In the genomic region with DNA sequence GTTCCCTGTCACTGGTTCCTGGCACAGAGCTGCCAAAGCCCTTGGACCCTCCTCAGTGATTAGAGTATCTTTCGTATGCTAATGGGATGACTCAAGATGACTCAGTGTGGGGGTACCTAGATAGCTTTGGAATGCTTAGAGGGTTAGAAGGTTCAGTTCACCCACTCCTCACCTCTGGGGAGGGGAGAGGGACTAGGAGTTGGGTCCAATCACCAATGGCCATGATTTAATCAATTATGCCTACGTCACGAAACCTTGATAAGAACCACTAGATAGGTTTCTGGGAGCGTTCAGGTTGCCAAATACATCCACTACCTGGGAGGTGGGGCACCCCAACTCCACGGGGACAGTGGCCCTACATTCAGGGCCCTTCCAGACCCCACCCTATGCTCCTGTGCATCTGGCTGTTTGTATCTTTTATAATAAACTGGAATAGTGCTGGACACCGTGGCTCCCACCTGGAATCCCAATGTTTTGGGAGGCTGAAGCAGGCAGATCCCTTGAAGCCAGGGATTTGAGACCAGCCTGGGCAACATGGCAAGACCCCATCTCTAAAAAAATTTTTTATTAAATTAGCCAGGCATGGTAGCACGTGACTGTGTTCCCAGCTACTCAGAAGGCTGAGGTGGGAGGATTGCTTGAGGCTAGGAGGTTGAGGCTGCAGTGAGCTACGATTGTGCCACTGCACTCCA, we compare ENCODE assay signal across 19 cellular contexts. TPM values are rescaled to one million over a fixed set of nuclear protein-coding genes. Genes with fewer than 3 reads are reported as not detected.
DNase-seq lines count a peak whose midpoint lies in the region; ATAC-seq lines count a peak whose summit lies in the region.
"Had no signal": no experiment of that assay in that cellular context is flagged by ENCODE, and none has a peak within 500 bp of the region (broad histone marks: within the 10 kb centered on the region; RNA-seq: fewer than 3 reads in every experiment).

No MANE protein-coding gene starts in this region.

- H3K4me3 Mint-ChIP-seq in stimulated activated naive CD8-positive, alpha-beta T cell treated with anti-CD3 and anti-CD28 coated beads, Interleukin-15, amount 100 ng/mL, for 72 hours = no peak overlapping the region
- no peak overlapping the region for H3K4me3 Mint-ChIP-seq in T-helper 2 cell treated with Interferon-gamma antibody and Interleukin-4, amounts not matched to agents 5 μg/mL and 100 μg/mL, for 36 hours
- no peak overlapping the region for H3K4me3 Mint-ChIP-seq in activated CD8-positive, alpha-beta memory T cell treated with anti-CD3 and anti-CD28 coated beads, Interleukin-2, amount 10 ng/mL, durations not matched to agents 7 days and 5 days
- H3K4me3 Mint-ChIP-seq: activated naive CD4-positive, alpha-beta T cell treated with anti-CD3 and anti-CD28 coated beads for 36 hours; CD4-positive, alpha-beta memory T cell; mesothelial cell of epicardium; neural crest cell had no signal

- H3K4me1 Mint-ChIP-seq in stimulated activated naive CD8-positive, alpha-beta T cell treated with anti-CD3 and anti-CD28 coated beads, Interleukin-15, amount 100 ng/mL, for 72 hours = peaks cover 69% of the 10 kb centered on the region
- peaks cover 26% of the 10 kb centered on the region for H3K4me1 Mint-ChIP-seq in T-helper 2 cell treated with Interferon-gamma antibody and Interleukin-4, amounts not matched to agents 5 μg/mL and 100 μg/mL, for 36 hours (ENCODE audit: low read depth)
- peaks cover 40% of the 10 kb centered on the region for H3K4me1 Mint-ChIP-seq in activated CD8-positive, alpha-beta memory T cell treated with anti-CD3 and anti-CD28 coated beads, Interleukin-2, amount 10 ng/mL, durations not matched to agents 7 days and 5 days
- H3K4me1 Mint-ChIP-seq: neural crest cell had no signal

- ATAC-seq in stimulated activated naive CD8-positive, alpha-beta T cell treated with anti-CD3 and anti-CD28 coated beads, Interleukin-15, Interleukin-2, amounts not matched to agents 100 U/mL and 50 U/mL, for 24 hours = peak; percentile 20
- no peak for ATAC-seq in stimulated activated naive CD8-positive, alpha-beta T cell treated with anti-CD3 and anti-CD28 coated beads, Interleukin-15, amount 100 ng/mL, for 72 hours
- no peak for ATAC-seq in GM18517 (IDR thresholded peaks at IDR 0.05; ENCODE audit: unreplicated experiment)
- no peak for ATAC-seq in activated CD8-positive, alpha-beta memory T cell treated with anti-CD3 and anti-CD28 coated beads, Interleukin-2, amount 10 ng/mL, durations not matched to agents 7 days and 5 days
- ATAC-seq: left colon had no signal

- CTCF ChIA-PET in activated CD8-positive, alpha-beta memory T cell treated with anti-CD3 and anti-CD28 coated beads, Interleukin-2, amount 10 ng/mL, durations not matched to agents 7 days and 5 days (lab: Charles Lee) = interaction anchor here (1.7 kb wide), 1 partner anchor 20 kb away, joined by 4 read pairs; no protein-coding TSS in a partner anchor

- H3K27me3 Mint-ChIP-seq in stimulated activated naive CD8-positive, alpha-beta T cell treated with anti-CD3 and anti-CD28 coated beads, Interleukin-15, amount 100 ng/mL, for 72 hours = no peaks in the 10 kb centered on the region
- H3K27me3 Mint-ChIP-seq in T-helper 2 cell treated with Interferon-gamma antibody and Interleukin-4, amounts not matched to agents 5 μg/mL and 100 μg/mL, for 36 hours (ENCODE audit: low read depth) = no peaks in the 10 kb centered on the region
- peaks cover 5% of the 10 kb centered on the region for H3K27me3 Mint-ChIP-seq in activated CD8-positive, alpha-beta memory T cell treated with anti-CD3 and anti-CD28 coated beads, Interleukin-2, amount 10 ng/mL, durations not matched to agents 7 days and 5 days
- H3K27me3 Mint-ChIP-seq: CD4-positive, alpha-beta memory T cell had no signal

- no peak for DNase-seq in stimulated activated naive CD8-positive, alpha-beta T cell treated with anti-CD3 and anti-CD28 coated beads, Interleukin-15, Interleukin-2, amounts not matched to agents 100 U/mL and 50 U/mL, for 24 hours
- DNase-seq in stimulated activated naive CD8-positive, alpha-beta T cell treated with anti-CD3 and anti-CD28 coated beads, Interleukin-15, amount 100 ng/mL, for 72 hours = no peak
- DNase-seq in OCI-M1 (lab: John Stamatoyannopoulos, UW) = peak; percentile 9
- peak; percentile 91 for DNase-seq in iPS DF 19.7 (ENCODE audit: low read depth, low spot score)
- no peak for DNase-seq in T-helper 2 cell treated with Interferon-gamma antibody and Interleukin-4, amounts not matched to agents 5 μg/mL and 100 μg/mL, for 36 hours (ENCODE audit: low spot score)
- no peak for DNase-seq in NCI-H1092 (lab: John Stamatoyannopoulos, UW)
- DNase-seq in activated CD8-positive, alpha-beta memory T cell treated with anti-CD3 and anti-CD28 coated beads, Interleukin-2, amount 10 ng/mL, durations not matched to agents 7 days and 5 days = no peak
- DNase-seq: activated CD4-positive, alpha-beta T cell treated with anti-CD3 and anti-CD28 coated beads, Interleukin-2, amount 50 U/mL, for 4 hours; activated naive CD4-positive, alpha-beta T cell treated with anti-CD3 and anti-CD28 coated beads for 36 hours; CD4-positive, alpha-beta memory T cell; DND-41; left colon; NCI-H1930; NCI-H446; stimulated activated CD4-positive, alpha-beta T cell treated with anti-CD3 and anti-CD28 coated beads, Interleukin-12 subunit alpha, Interleukin-12 subunit beta, amount 100 ng/mL, for 4 hours; tibial artery had no signal

- no peak overlapping the region for H3K27ac Mint-ChIP-seq in stimulated activated naive CD8-positive, alpha-beta T cell treated with anti-CD3 and anti-CD28 coated beads, Interleukin-15, amount 100 ng/mL, for 72 hours
- no peak overlapping the region for H3K27ac Mint-ChIP-seq in T-helper 2 cell treated with Interferon-gamma antibody and Interleukin-4, amounts not matched to agents 5 μg/mL and 100 μg/mL, for 36 hours
- H3K27ac Mint-ChIP-seq in activated CD8-positive, alpha-beta memory T cell treated with anti-CD3 and anti-CD28 coated beads, Interleukin-2, amount 10 ng/mL, durations not matched to agents 7 days and 5 days = no peak overlapping the region
- H3K27ac Mint-ChIP-seq: activated naive CD4-positive, alpha-beta T cell treated with anti-CD3 and anti-CD28 coated beads for 36 hours; mesothelial cell of epicardium had no signal

- H3K9me3 Mint-ChIP-seq in stimulated activated naive CD8-positive, alpha-beta T cell treated with anti-CD3 and anti-CD28 coated beads, Interleukin-15, amount 100 ng/mL, for 72 hours = peaks cover 5 to 8% of the 10 kb centered on the region in 2 donors
- H3K9me3 Mint-ChIP-seq in T-helper 2 cell treated with Interferon-gamma antibody and Interleukin-4, amounts not matched to agents 5 μg/mL and 100 μg/mL, for 36 hours = peaks cover 6% of the 10 kb centered on the region
- H3K9me3 Mint-ChIP-seq in activated CD8-positive, alpha-beta memory T cell treated with anti-CD3 and anti-CD28 coated beads, Interleukin-2, amount 10 ng/mL, durations not matched to agents 7 days and 5 days (ENCODE audit: low read depth) = peaks cover 3% of the 10 kb centered on the region

- H3K36me3 Mint-ChIP-seq in T-helper 2 cell treated with Interferon-gamma antibody and Interleukin-4, amounts not matched to agents 5 μg/mL and 100 μg/mL, for 36 hours (ENCODE audit: low read depth) = peaks cover 7% of the 10 kb centered on the region
- peaks cover 11% of the 10 kb centered on the region for H3K36me3 Mint-ChIP-seq in activated CD8-positive, alpha-beta memory T cell treated with anti-CD3 and anti-CD28 coated beads, Interleukin-2, amount 10 ng/mL, durations not matched to agents 7 days and 5 days
- H3K36me3 Mint-ChIP-seq: CD4-positive, alpha-beta memory T cell; mesothelial cell of epicardium had no signal

RNA-seq across cellular contexts. Expression of a gene that starts 29.2 kb away (rescaled TPM):
- total RNA-seq in activated CD8-positive, alpha-beta memory T cell treated with anti-CD3 and anti-CD28 coated beads, Interleukin-2, amount 10 ng/mL, durations not matched to agents 7 days and 5 days = 100 to 1,000 TPM in 1 of 2 experiments, 10 to 100 TPM in 1; 91.4 to 155 TPM

RNA-seq across cellular contexts. Expression of a gene that starts 52.4 kb away (rescaled TPM):
- total RNA-seq in activated CD8-positive, alpha-beta memory T cell treated with anti-CD3 and anti-CD28 coated beads, Interleukin-2, amount 10 ng/mL, durations not matched to agents 7 days and 5 days = 1 to 10 TPM; 3.0 to 4.0 TPM

Comparison
In these comparisons a context has a peak if more than half of its experiments do, and no peak if none do; other contexts are left out.
1. DNase-seq: peak in OCI-M1 (single experiment) and iPS DF 19.7 (single experiment); none in stimulated activated naive CD8-positive, alpha-beta T cell treated with anti-CD3 and anti-CD28 coated beads, Interleukin-15, Interleukin-2, amounts not matched to agents 100 U/mL and 50 U/mL, for 24 hours (single experiment), stimulated activated naive CD8-positive, alpha-beta T cell treated with anti-CD3 and anti-CD28 coated beads, Interleukin-15, amount 100 ng/mL, for 72 hours (0 of 2), T-helper 2 cell treated with Interferon-gamma antibody and Interleukin-4, amounts not matched to agents 5 μg/mL and 100 μg/mL, for 36 hours (single experiment), NCI-H1092 (single experiment) and activated CD8-positive, alpha-beta memory T cell treated with anti-CD3 and anti-CD28 coated beads, Interleukin-2, amount 10 ng/mL, durations not matched to agents 7 days and 5 days (single experiment).